ENCODE assay signal across 20 cellular contexts in genomic region chr10:3790272-3790671, GRCh38. TPM values are rescaled to one million over a fixed set of nuclear protein-coding genes. Genes with fewer than 3 reads are reported as not detected.
DNase-seq lines count a peak whose midpoint lies in the region; ATAC-seq, FAIRE-seq and TF ChIP-seq lines count a peak whose summit lies in the region.
"Had no signal": no experiment of that assay in that cellular context is flagged by ENCODE, and none has a peak within 500 bp of the region (broad histone marks: within the 10 kb centered on the region; RNA-seq: fewer than 3 reads in every experiment).

No MANE protein-coding gene starts in this region.

- no peaks in the 10 kb centered on the region for H3K27me3 ChIP-seq in DND-41 (ENCODE audit: insufficient read depth, low read length, poor library complexity)
- H3K27me3 ChIP-seq in H1 (replicated peaks in 1 of 4; ENCODE audit: control insufficient read depth in 3 of 4, extremely low read depth in 1 of 4, insufficient read depth in 3 of 4, low read length in 3 of 4) = no peaks in the 10 kb centered on the region
- H3K27me3 ChIP-seq in mesenchymal stem cell (ENCODE audit: control insufficient read depth in 1 of 2, insufficient read depth in 1 of 2, low read length in 2 of 2) = no peaks in the 10 kb centered on the region
- H3K27me3 ChIP-seq: BLaER1 treated with 17β-estradiol and CSF1 and Interleukin-3, amounts not matched to agents 10 nM and 100 nM; Peyer's patch had no signal

- H4K91ac ChIP-seq in H1 (replicated peaks; ENCODE audit: insufficient read length, low read length) (no peak overlapping the region), mesenchymal stem cell (ENCODE audit: low read length) (peak overlapping the region; percentile 78)

- H3K36me3 ChIP-seq in DND-41 (ENCODE audit: insufficient read depth, low read length) = no peaks in the 10 kb centered on the region
- H3K36me3 ChIP-seq in HEK293 (ENCODE audit: control insufficient read depth in 2 of 2, insufficient read depth in 1 of 2, low read length in 2 of 2) = no peaks in the 10 kb centered on the region
- no peaks in the 10 kb centered on the region for H3K36me3 ChIP-seq in H1 (ENCODE audit: control insufficient read depth in 2 of 4, insufficient read depth in 4 of 4, low read length in 3 of 4)
- no peaks in the 10 kb centered on the region for H3K36me3 ChIP-seq in mesenchymal stem cell (ENCODE audit: control insufficient read depth in 1 of 2, insufficient read depth in 2 of 2, low read depth in 1 of 2, low read length in 2 of 2)
- H3K36me3 ChIP-seq: BLaER1 treated with 17β-estradiol and CSF1 and Interleukin-3, amounts not matched to agents 10 nM and 100 nM; Peyer's patch had no signal

- no peak overlapping the region for H3K4me3 ChIP-seq in DND-41 (ENCODE audit: low read depth in 1 of 2, low read length in 2 of 2)
- H3K4me3 ChIP-seq in HEK293 (ENCODE audit: low read depth, low read length) = no peak overlapping the region
- no peak overlapping the region for H3K4me3 ChIP-seq in H1 (ENCODE audit: extremely low read depth in 1 of 4, insufficient read depth in 2 of 4, low read depth in 3 of 4, low read length in 4 of 4)
- no peak overlapping the region for H3K4me3 ChIP-seq in mesenchymal stem cell (ENCODE audit: insufficient read depth in 1 of 2, low read depth in 1 of 2, low read length in 2 of 2)
- H3K4me3 ChIP-seq: A549; BLaER1 treated with 17β-estradiol and CSF1 and Interleukin-3, amounts not matched to agents 10 nM and 100 nM; GM23338; Peyer's patch had no signal

- FAIRE-seq in H1 (lab: Jason Lieb, UNC) = no peak
- FAIRE-seq: A549, D721Med had no signal

- H3K9me3 ChIP-seq in DND-41 (ENCODE audit: insufficient read depth, low read length, severe bottlenecking) (peaks cover 3% of the 10 kb centered on the region), HEK293 (ENCODE audit: control insufficient read depth, insufficient read depth, low read depth, low read length) (no peaks in the 10 kb centered on the region), H1 (ENCODE audit: insufficient read depth in 2 of 2, low read depth in 1 of 2, low read length in 1 of 2) (peaks cover 2 to 3% of the 10 kb centered on the region in 2 experiments; a peak in 2 of 4 replicates), mesenchymal stem cell (ENCODE audit: control insufficient read depth, low read length) (peaks cover 6% of the 10 kb centered on the region)
- H3K9me3 ChIP-seq: Peyer's patch had no signal

- no peak overlapping the region for H2BK15ac ChIP-seq in H1 (ENCODE audit: low read length)
- peak overlapping the region; percentile 77 for H2BK15ac ChIP-seq in mesenchymal stem cell (ENCODE audit: low read depth, poor library complexity, severe bottlenecking)

- H3K9ac ChIP-seq in DND-41 (ENCODE audit: low read depth, low read length) (no peak overlapping the region), H1 (replicated peaks in 1 of 4; ENCODE audit: extremely low read depth in 1 of 4, low read depth in 3 of 4, low read length in 3 of 4) (no peak overlapping the region), mesenchymal stem cell (ENCODE audit: low read length) (no peak overlapping the region)
- H3K9ac ChIP-seq: BLaER1 treated with 17β-estradiol and CSF1 and Interleukin-3, amounts not matched to agents 10 nM and 100 nM had no signal

- ATAC-seq in DND-41 (ENCODE audit: insufficient read depth, low read depth) (no peak), GM19452 (IDR thresholded peaks at IDR 0.05; ENCODE audit: unreplicated experiment) (no peak)
- ATAC-seq: A549, GM23338 had no signal

- CTCF ChIA-PET in HEK293 (lab: Yijun Ruan, JAX) (no interaction called here), H1 (lab: Charles Lee; ENCODE audit: partially characterized antibody) (interaction anchor here (0.5 to 1.6 kb wide), 2 partner anchors 62 to 69 kb away, joined by 4 read pairs; no protein-coding TSS in a partner anchor)

- no peak overlapping the region for H4K5ac ChIP-seq in H1 (ENCODE audit: insufficient read length, low read depth, low read length)

- TF ChIP-seq RAD21 in H1 (IDR thresholded peaks at IDR 0.05 in 1 of 2, conservative IDR thresholded peaks at IDR 0.05 in 1 of 2; ENCODE audit: low read depth in 2 of 2, low read length in 2 of 2) = no peak

- H3K14ac ChIP-seq in H1 (ENCODE audit: insufficient read length) (no peak overlapping the region), mesenchymal stem cell (ENCODE audit: low read length in 2 of 2) (no peak overlapping the region)

- TF ChIP-seq POLR2A in H1 (IDR thresholded peaks at IDR 0.05; ENCODE audit: control extremely low read depth in 1 of 2, low read depth in 2 of 2, low read length in 2 of 2) = no peak

- TF ChIP-seq CTCF in DND-41 (IDR thresholded peaks at IDR 0.05; ENCODE audit: borderline replicate concordance, extremely low read depth, low read length, poor library complexity, severe bottlenecking) = no peak
- no peak for TF ChIP-seq CTCF in HEK293 (tag by site-specific recombination; IDR thresholded peaks at IDR 0.05)
- no peak for TF ChIP-seq CTCF in H1 (IDR thresholded peaks at IDR 0.05; ENCODE audit: control extremely low read depth in 1 of 3, insufficient read depth in 1 of 3, low read depth in 1 of 3, low read length in 3 of 3)

- H2BK5ac ChIP-seq in H1 (ENCODE audit: low read depth, low read length) (no peak overlapping the region), mesenchymal stem cell (ENCODE audit: low read depth, low read length, poor library complexity, severe bottlenecking) (no peak overlapping the region)

- H3K4me2 ChIP-seq in DND-41 (ENCODE audit: insufficient read depth, low read length) = no peak overlapping the region
- no peak overlapping the region for H3K4me2 ChIP-seq in H1 (ENCODE audit: insufficient read depth in 1 of 2, low read depth in 2 of 2, low read length in 2 of 2)
- H3K4me2 ChIP-seq in mesenchymal stem cell (ENCODE audit: low read length, poor library complexity, severe bottlenecking) = no peak overlapping the region
- H3K4me2 ChIP-seq: A549; BLaER1 treated with 17β-estradiol and CSF1 and Interleukin-3, amounts not matched to agents 10 nM and 100 nM; GM23338 had no signal

- no peak overlapping the region for H3K4ac ChIP-seq in H1 (replicated peaks; ENCODE audit: insufficient read length, low read depth, low read length)
- no peak overlapping the region for H3K4ac ChIP-seq in mesenchymal stem cell (ENCODE audit: low read depth in 1 of 2, low read length in 2 of 2)

- H2BK120ac ChIP-seq in H1 (replicated peaks; ENCODE audit: low read depth, low read length) = no peak overlapping the region
- H2BK120ac ChIP-seq in mesenchymal stem cell (ENCODE audit: low read depth, low read length) = no peak overlapping the region

- H2AFZ ChIP-seq in DND-41 (ENCODE audit: low read depth, low read length) (no peak overlapping the region), H1 (ENCODE audit: low read length) (no peak overlapping the region), mesenchymal stem cell (ENCODE audit: low read depth, low read length) (no peak overlapping the region)
- H2AFZ ChIP-seq: GM23338 had no signal

- no peak overlapping the region for H3K56ac ChIP-seq in H1 (replicated peaks; ENCODE audit: insufficient read length, low read depth, low read length)

- H3K23ac ChIP-seq in H1 (ENCODE audit: insufficient read length) (no peak overlapping the region), mesenchymal stem cell (ENCODE audit: low read length in 2 of 2) (no peak overlapping the region)

- H3K27ac ChIP-seq in DND-41 (ENCODE audit: low read length) (peak overlapping the region; percentile 30; the same call in 1 of the 2 replicates), HEK293 (ENCODE audit: extremely low read depth, low read depth, low read length) (no peak overlapping the region), H1 (ENCODE audit: low read depth, low read length) (no peak overlapping the region), mesenchymal stem cell (ENCODE audit: low read length, poor library complexity, severe bottlenecking) (no peak overlapping the region)
- H3K27ac ChIP-seq: BLaER1 treated with 17β-estradiol and CSF1 and Interleukin-3, amounts not matched to agents 10 nM and 100 nM; Peyer's patch had no signal

- H4K20me1 ChIP-seq in DND-41 (ENCODE audit: insufficient read depth, low read length) = no peaks in the 10 kb centered on the region
- no peaks in the 10 kb centered on the region for H4K20me1 ChIP-seq in H1 (replicated peaks in 1 of 2; ENCODE audit: control insufficient read depth in 1 of 2, insufficient read depth in 2 of 2, low read length in 2 of 2)
- H4K20me1 ChIP-seq: BLaER1 treated with 17β-estradiol and CSF1 and Interleukin-3, amounts not matched to agents 10 nM and 100 nM had no signal

- H2AK5ac ChIP-seq in H1 (ENCODE audit: low read depth, low read length) = no peak overlapping the region
- no peak overlapping the region for H2AK5ac ChIP-seq in mesenchymal stem cell (ENCODE audit: low read length, severe bottlenecking)

- POLR2A ChIA-PET in HEK293 (lab: Yijun Ruan, JAX) (no interaction called here), H1 (lab: Charles Lee; ENCODE audit: partially characterized antibody) (no interaction called here)

- no peak overlapping the region for H2BK20ac ChIP-seq in H1 (ENCODE audit: low read length)

- WGBS in H1 (ENCODE audit: extremely low coverage in 1 of 2, insufficient coverage in 1 of 2, insufficient read length in 1 of 2, insufficient replicate concordance in 2 of 2, low coverage in 1 of 2, low lambda C conversion rate in 2 of 2, missing lambda C conversion rate in 1 of 2), 2 experiments = 90% methylated on average over 1 of the region's 1 CpG; no CpG with 5 or more reads in 1 of the 2 experiments
- 100% methylated on average over 1 of the region's 1 CpG for WGBS in mesenchymal stem cell

- peaks cover 11% of the 10 kb centered on the region for H3K79me2 ChIP-seq in DND-41 (ENCODE audit: insufficient read depth, low read length)
- no peaks in the 10 kb centered on the region for H3K79me2 ChIP-seq in H1 (ENCODE audit: control insufficient read depth in 1 of 2, insufficient read depth in 2 of 2, low read length in 2 of 2)

- no peak for DNase-seq in DND-41
- no peak for DNase-seq in H1 (ENCODE audit: low read depth in 1 of 2, low spot score in 2 of 2)
- no peak for DNase-seq in mesenchymal stem cell
- no peak for DNase-seq in NK-92 (lab: John Stamatoyannopoulos, UW; ENCODE audit: unreplicated experiment)
- DNase-seq in NCI-H748 treated with DMSO at 0.1 percent for 48 hours (lab: John Stamatoyannopoulos, UW) = no peak
- DNase-seq: AML-193; CD4-positive, alpha-beta T cell; HCEC 1CT; MM.1S; NCI-H2029; NCI-H446 treated with DMSO at 0.1 percent for 48 hours; NCI-H526 treated with DMSO at 0.1 percent for 48 hours; Peyer's patch; SHP77 treated with DMSO at 0.1 percent for 48 hours had no signal

- H3K4me1 ChIP-seq in DND-41 (ENCODE audit: insufficient read depth, low read length) = peaks cover 14% of the 10 kb centered on the region
- peaks cover 4% of the 10 kb centered on the region; the same call in 1 of the 2 replicates for H3K4me1 ChIP-seq in HEK293 (ENCODE audit: control insufficient read depth, insufficient read depth, low read length)
- peaks cover 3 to 13% (median 6%) of the 10 kb centered on the region in 4 experiments; a peak in 5 of 7 replicates for H3K4me1 ChIP-seq in H1 (replicated peaks in 1 of 4; ENCODE audit: control insufficient read depth in 3 of 4, insufficient read depth in 4 of 4, low read length in 3 of 4)
- peaks cover 5% of the 10 kb centered on the region for H3K4me1 ChIP-seq in mesenchymal stem cell (ENCODE audit: control insufficient read depth, insufficient read depth, low read depth, low read length)

- H3K18ac ChIP-seq in H1 (ENCODE audit: extremely low read depth, low read length) = no peak overlapping the region
- H3K18ac ChIP-seq in mesenchymal stem cell (ENCODE audit: low read depth in 1 of 2, low read length in 2 of 2) = no peak overlapping the region

- H3K79me1 ChIP-seq in H1 (ENCODE audit: low read depth, low read length) = no peaks in the 10 kb centered on the region
- no peaks in the 10 kb centered on the region for H3K79me1 ChIP-seq in mesenchymal stem cell (replicated peaks; ENCODE audit: low read length, poor library complexity, severe bottlenecking)

- H2BK12ac ChIP-seq in H1 (ENCODE audit: low read depth, low read length) = 0 out of 2 replicates have a peak overlapping the region, but pooled peaks have one; percentile 29
- no peak overlapping the region for H2BK12ac ChIP-seq in mesenchymal stem cell (ENCODE audit: low read length in 2 of 2)

- TF ChIP-seq EP300 in H1 (IDR thresholded peaks at IDR 0.05; ENCODE audit: borderline replicate concordance in 1 of 2, low read depth in 2 of 2, low read length in 2 of 2) = no peak

- H4K8ac ChIP-seq in H1 (ENCODE audit: extremely low read depth, insufficient read depth, low read length) (0 out of 2 replicates have a peak overlapping the region, but pooled peaks have one; percentile 57), mesenchymal stem cell (ENCODE audit: low read length) (no peak overlapping the region)

- H3K23me2 ChIP-seq in H1 (ENCODE audit: low read depth, low read length) = peaks cover 6% of the 10 kb centered on the region

RNA-seq across cellular contexts. Expression of gene KLF6, which starts 5.3 kb away (rescaled TPM):
- 19.5 and 23.0 TPM in 2 replicates for total RNA-seq in H1 (2021; fragmentation: NEBNext Ultra II Directional; extraction: Animal tissue kit (Norgen Biotek cat#: 25700))
- polyA plus RNA-seq in H1 (2011; rRNA removed) = 5.7 and 10.1 TPM in 2 replicates
- 8.9 TPM for polyA plus RNA-seq in H1 (2011; cell fraction: cytosol; rRNA removed)
- 19.0 TPM for polyA plus RNA-seq in H1 (2011; cell fraction: nucleus; rRNA removed)
- 9.4 to 16.4 TPM (median 12.4 TPM) in 4 replicates for polyA plus RNA-seq in H1 (2012, experiment 1 of 2)
- polyA plus RNA-seq in H1 (2012, experiment 2 of 2) = 4.0 TPM
- 9.9 TPM for polyA plus RNA-seq in H1 (2013, experiment 1 of 2)
- 10.1 TPM for polyA plus RNA-seq in H1 (2013, experiment 2 of 2)
- 19.2 and 29.7 TPM in 2 replicates for polyA minus RNA-seq in H1 (2011; rRNA and poly(A)+ RNA removed)
- polyA minus RNA-seq in H1 (2011; cell fraction: cytosol; rRNA and poly(A)+ RNA removed) = 9.5 TPM
- 108 TPM for polyA minus RNA-seq in H1 (2011; cell fraction: nucleus; rRNA and poly(A)+ RNA removed)
- 195 TPM for polyA plus RNA-seq in mesenchymal stem cell (2013, experiment 1 of 2)
- 183 TPM for polyA plus RNA-seq in mesenchymal stem cell (2013, experiment 2 of 2)
